Comparison of ENCODE assay signal across 1 cellular context in the genomic region with DNA sequence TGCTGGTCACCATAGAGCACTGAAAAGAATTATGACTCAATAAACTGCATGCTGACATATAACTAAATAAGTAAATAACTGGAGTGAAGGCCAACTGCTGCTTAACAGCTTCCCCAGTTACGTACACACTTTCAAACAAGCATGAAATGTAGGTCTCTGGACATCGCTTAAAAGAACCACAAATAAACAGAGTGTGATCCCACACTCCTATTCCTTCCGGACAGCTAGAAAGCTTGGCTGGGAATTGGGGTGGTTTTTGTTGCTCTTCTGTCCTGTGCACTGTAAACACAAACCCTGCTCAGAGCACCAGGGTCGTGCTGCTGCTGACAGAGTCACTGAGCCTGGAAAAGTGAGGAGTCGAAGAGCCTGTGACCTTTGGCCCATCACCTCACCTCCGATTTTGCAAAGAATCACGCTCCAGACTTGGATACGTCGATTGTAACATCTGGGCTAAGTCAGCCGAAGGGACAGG.
TF ChIP-seq lines count a peak whose summit lies in the region.

No MANE protein-coding gene starts in this region.

TF ChIP-seq in GM23338, 12 proteins besides CTCF, POLR2A, EP300 and RAD21 (continued from another document):
- TF ChIP-seq, protein P1, sequence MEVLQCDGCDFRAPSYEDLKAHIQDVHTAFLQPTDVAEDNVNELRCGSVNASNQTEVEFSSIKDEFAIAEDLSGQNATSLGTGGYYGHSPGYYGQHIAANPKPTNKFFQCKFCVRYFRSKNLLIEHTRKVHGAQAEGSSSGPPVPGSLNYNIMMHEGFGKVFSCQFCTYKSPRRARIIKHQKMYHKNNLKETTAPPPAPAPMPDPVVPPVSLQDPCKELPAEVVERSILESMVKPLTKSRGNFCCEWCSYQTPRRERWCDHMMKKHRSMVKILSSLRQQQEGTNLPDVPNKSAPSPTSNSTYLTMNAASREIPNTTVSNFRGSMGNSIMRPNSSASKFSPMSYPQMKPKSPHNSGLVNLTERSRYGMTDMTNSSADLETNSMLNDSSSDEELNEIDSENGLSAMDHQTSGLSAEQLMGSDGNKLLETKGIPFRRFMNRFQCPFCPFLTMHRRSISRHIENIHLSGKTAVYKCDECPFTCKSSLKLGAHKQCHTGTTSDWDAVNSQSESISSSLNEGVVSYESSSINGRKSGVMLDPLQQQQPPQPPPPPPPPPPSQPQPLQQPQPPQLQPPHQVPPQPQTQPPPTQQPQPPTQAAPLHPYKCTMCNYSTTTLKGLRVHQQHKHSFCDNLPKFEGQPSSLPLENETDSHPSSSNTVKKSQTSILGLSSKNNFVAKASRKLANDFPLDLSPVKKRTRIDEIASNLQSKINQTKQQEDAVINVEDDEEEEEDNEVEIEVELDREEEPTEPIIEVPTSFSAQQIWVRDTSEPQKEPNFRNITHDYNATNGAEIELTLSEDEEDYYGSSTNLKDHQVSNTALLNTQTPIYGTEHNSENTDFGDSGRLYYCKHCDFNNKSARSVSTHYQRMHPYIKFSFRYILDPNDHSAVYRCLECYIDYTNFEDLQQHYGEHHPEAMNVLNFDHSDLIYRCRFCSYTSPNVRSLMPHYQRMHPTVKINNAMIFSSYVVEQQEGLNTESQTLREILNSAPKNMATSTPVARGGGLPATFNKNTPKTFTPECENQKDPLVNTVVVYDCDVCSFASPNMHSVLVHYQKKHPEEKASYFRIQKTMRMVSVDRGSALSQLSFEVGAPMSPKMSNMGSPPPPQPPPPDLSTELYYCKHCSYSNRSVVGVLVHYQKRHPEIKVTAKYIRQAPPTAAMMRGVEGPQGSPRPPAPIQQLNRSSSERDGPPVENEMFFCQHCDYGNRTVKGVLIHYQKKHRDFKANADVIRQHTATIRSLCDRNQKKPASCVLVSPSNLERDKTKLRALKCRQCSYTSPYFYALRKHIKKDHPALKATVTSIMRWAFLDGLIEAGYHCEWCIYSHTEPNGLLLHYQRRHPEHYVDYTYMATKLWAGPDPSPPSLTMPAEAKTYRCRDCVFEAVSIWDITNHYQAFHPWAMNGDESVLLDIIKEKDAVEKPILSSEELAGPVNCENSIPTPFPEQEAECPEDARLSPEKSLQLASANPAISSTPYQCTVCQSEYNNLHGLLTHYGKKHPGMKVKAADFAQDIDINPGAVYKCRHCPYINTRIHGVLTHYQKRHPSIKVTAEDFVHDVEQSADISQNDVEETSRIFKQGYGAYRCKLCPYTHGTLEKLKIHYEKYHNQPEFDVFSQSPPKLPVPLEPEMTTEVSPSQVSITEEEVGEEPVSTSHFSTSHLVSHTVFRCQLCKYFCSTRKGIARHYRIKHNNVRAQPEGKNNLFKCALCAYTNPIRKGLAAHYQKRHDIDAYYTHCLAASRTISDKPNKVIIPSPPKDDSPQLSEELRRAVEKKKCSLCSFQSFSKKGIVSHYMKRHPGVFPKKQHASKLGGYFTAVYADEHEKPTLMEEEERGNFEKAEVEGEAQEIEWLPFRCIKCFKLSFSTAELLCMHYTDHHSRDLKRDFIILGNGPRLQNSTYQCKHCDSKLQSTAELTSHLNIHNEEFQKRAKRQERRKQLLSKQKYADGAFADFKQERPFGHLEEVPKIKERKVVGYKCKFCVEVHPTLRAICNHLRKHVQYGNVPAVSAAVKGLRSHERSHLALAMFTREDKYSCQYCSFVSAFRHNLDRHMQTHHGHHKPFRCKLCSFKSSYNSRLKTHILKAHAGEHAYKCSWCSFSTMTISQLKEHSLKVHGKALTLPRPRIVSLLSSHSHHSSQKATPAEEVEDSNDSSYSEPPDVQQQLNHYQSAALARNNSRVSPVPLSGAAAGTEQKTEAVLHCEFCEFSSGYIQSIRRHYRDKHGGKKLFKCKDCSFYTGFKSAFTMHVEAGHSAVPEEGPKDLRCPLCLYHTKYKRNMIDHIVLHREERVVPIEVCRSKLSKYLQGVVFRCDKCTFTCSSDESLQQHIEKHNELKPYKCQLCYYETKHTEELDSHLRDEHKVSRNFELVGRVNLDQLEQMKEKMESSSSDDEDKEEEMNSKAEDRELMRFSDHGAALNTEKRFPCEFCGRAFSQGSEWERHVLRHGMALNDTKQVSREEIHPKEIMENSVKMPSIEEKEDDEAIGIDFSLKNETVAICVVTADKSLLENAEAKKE (CRISPR knock-in tag; IDR thresholded peaks at IDR 0.05): no peak
- TF ChIP-seq EZH2phosphoT487 (IDR thresholded peaks at IDR 0.05; ENCODE audit: unreplicated experiment): no peak
- TF ChIP-seq ZNF331 (CRISPR knock-in tag; IDR thresholded peaks at IDR 0.05; ENCODE audit: low read depth): no peak
- TF ChIP-seq STAT1 (IDR thresholded peaks at IDR 0.05; ENCODE audit: unreplicated experiment): no peak
- no peak for TF ChIP-seq CREB1 (CRISPR knock-in tag; IDR thresholded peaks at IDR 0.05; ENCODE audit: low read depth)
- no peak for TF ChIP-seq ZNF114 (CRISPR knock-in tag; IDR thresholded peaks at IDR 0.05)
- TF ChIP-seq NANOG (IDR thresholded peaks at IDR 0.05; ENCODE audit: borderline replicate concordance): no peak
- TF ChIP-seq, protein P2, sequence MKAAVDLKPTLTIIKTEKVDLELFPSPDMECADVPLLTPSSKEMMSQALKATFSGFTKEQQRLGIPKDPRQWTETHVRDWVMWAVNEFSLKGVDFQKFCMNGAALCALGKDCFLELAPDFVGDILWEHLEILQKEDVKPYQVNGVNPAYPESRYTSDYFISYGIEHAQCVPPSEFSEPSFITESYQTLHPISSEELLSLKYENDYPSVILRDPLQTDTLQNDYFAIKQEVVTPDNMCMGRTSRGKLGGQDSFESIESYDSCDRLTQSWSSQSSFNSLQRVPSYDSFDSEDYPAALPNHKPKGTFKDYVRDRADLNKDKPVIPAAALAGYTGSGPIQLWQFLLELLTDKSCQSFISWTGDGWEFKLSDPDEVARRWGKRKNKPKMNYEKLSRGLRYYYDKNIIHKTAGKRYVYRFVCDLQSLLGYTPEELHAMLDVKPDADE (IDR thresholded peaks at IDR 0.05): no peak
- no peak for TF ChIP-seq JUNB (IDR thresholded peaks at IDR 0.05; ENCODE audit: unreplicated experiment)
- no peak for TF ChIP-seq EZH2 (IDR thresholded peaks at IDR 0.05; ENCODE audit: low read depth, unreplicated experiment)
- TF ChIP-seq, protein P3, sequence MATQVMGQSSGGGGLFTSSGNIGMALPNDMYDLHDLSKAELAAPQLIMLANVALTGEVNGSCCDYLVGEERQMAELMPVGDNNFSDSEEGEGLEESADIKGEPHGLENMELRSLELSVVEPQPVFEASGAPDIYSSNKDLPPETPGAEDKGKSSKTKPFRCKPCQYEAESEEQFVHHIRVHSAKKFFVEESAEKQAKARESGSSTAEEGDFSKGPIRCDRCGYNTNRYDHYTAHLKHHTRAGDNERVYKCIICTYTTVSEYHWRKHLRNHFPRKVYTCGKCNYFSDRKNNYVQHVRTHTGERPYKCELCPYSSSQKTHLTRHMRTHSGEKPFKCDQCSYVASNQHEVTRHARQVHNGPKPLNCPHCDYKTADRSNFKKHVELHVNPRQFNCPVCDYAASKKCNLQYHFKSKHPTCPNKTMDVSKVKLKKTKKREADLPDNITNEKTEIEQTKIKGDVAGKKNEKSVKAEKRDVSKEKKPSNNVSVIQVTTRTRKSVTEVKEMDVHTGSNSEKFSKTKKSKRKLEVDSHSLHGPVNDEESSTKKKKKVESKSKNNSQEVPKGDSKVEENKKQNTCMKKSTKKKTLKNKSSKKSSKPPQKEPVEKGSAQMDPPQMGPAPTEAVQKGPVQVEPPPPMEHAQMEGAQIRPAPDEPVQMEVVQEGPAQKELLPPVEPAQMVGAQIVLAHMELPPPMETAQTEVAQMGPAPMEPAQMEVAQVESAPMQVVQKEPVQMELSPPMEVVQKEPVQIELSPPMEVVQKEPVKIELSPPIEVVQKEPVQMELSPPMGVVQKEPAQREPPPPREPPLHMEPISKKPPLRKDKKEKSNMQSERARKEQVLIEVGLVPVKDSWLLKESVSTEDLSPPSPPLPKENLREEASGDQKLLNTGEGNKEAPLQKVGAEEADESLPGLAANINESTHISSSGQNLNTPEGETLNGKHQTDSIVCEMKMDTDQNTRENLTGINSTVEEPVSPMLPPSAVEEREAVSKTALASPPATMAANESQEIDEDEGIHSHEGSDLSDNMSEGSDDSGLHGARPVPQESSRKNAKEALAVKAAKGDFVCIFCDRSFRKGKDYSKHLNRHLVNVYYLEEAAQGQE (IDR thresholded peaks at IDR 0.05; ENCODE audit: unreplicated experiment): no peak
